In the genomic region with DNA sequence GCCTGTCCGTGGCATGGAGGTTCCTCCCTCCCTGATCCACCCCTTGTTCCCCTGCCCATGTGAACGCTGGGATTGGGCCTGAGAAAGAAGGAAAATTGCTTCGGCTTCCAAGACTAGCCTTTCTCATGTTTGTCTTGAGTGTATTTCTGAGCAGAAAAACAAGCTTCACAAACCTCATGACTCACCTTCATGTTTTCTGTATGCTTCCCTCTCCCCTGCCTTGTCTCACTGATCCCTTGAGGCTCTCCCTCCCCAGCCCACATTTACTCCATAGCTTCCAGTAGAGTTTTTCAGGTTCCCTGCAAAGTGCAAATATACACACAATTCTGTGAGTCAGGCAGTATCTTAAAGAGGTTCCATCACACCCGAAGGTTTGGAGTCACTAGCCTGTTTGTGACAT, we compare ENCODE assay signal across 30 cellular contexts.
"Had no signal": no experiment of that assay in that cellular context is flagged by ENCODE, and none has a peak within 500 bp of the region (broad histone marks: within the 10 kb centered on the region; RNA-seq: fewer than 3 reads in every experiment).

No MANE protein-coding gene starts in this region.

- H3K27ac Mint-ChIP-seq: activated CD4-positive, alpha-beta memory T cell treated with anti-CD3 and anti-CD28 coated beads for 36 hours; activated CD4-positive, alpha-beta T cell treated with anti-CD3 and anti-CD28 coated beads, Interleukin-2, amount 10 ng/mL, durations not matched to agents 7 days and 5 days; activated CD8-positive, alpha-beta memory T cell treated with anti-CD3 and anti-CD28 coated beads, Interleukin-2, amount 10 ng/mL, durations not matched to agents 7 days and 5 days; activated naive CD4-positive, alpha-beta T cell treated with anti-CD3 and anti-CD28 coated beads, Interleukin-2, amount 10 ng/mL, durations not matched to agents 7 days and 5 days; activated naive CD8-positive, alpha-beta T cell; activated naive CD8-positive, alpha-beta T cell treated with anti-CD3 and anti-CD28 coated beads, Interleukin-2, amount 50 U/mL, for 24 hours; IgD-negative memory B cell had no signal

- H3K9me3 ChIP-seq: SJCRH30 had no signal

- DNase-seq: activated CD4-positive, alpha-beta memory T cell treated with anti-CD3 and anti-CD28 coated beads for 36 hours; activated CD4-positive, alpha-beta T cell treated with anti-CD3 and anti-CD28 coated beads, Interleukin-2, amount 10 ng/mL, durations not matched to agents 7 days and 5 days; activated CD8-positive, alpha-beta memory T cell treated with anti-CD3 and anti-CD28 coated beads for 24 hours; activated CD8-positive, alpha-beta memory T cell treated with anti-CD3 and anti-CD28 coated beads, Interleukin-2, amount 10 ng/mL, durations not matched to agents 7 days and 5 days; activated CD8-positive, alpha-beta memory T cell treated with anti-CD3 and anti-CD28 coated beads, Interleukin-2, amount 50 U/mL, for 48 hours; activated effector memory CD4-positive, alpha-beta T cell treated with Interleukin-2 at 50 U/mL for 16 hours; activated naive CD4-positive, alpha-beta T cell treated with anti-CD3 and anti-CD28 coated beads, Interleukin-2, amount 10 ng/mL, durations not matched to agents 7 days and 5 days; activated naive CD8-positive, alpha-beta T cell treated with anti-CD3 and anti-CD28 coated beads, Interleukin-2, amount 50 U/mL, for 24 hours; activated T-cell treated with anti-CD3 and anti-CD28 coated beads, Interleukin-2, amount 50 U/mL, for 48 hours; amniotic stem cell; aorta; Karpas-422; KBM-7; NCI-H1105; NCI-H1417 treated with DMSO at 0.1 percent for 48 hours; NCI-H187 treated with DMSO at 0.1 percent for 48 hours; NCI-H2081; NCI-H226; NCI-H446 treated with DMSO at 0.1 percent for 48 hours; NCI-H524; NCI-H69; NCI-H82; SHP77; SJCRH30; T1000; WERI-Rb-1 had no signal

- H3K4me1 Mint-ChIP-seq: activated CD4-positive, alpha-beta T cell treated with anti-CD3 and anti-CD28 coated beads, Interleukin-2, amount 10 ng/mL, durations not matched to agents 7 days and 5 days; activated CD8-positive, alpha-beta memory T cell treated with anti-CD3 and anti-CD28 coated beads, Interleukin-2, amount 10 ng/mL, durations not matched to agents 7 days and 5 days; activated naive CD4-positive, alpha-beta T cell treated with anti-CD3 and anti-CD28 coated beads, Interleukin-2, amount 10 ng/mL, durations not matched to agents 7 days and 5 days; activated naive CD8-positive, alpha-beta T cell treated with anti-CD3 and anti-CD28 coated beads, Interleukin-2, amount 50 U/mL, for 24 hours; IgD-negative memory B cell had no signal

- ATAC-seq: activated CD8-positive, alpha-beta memory T cell treated with anti-CD3 and anti-CD28 coated beads, Interleukin-2, amount 10 ng/mL, durations not matched to agents 7 days and 5 days; activated naive CD8-positive, alpha-beta T cell treated with anti-CD3 and anti-CD28 coated beads, Interleukin-2, amount 50 U/mL, for 24 hours; Panc1 had no signal

- H3K36me3 Mint-ChIP-seq: activated CD4-positive, alpha-beta memory T cell treated with anti-CD3 and anti-CD28 coated beads for 36 hours; activated CD8-positive, alpha-beta memory T cell treated with anti-CD3 and anti-CD28 coated beads, Interleukin-2, amount 10 ng/mL, durations not matched to agents 7 days and 5 days; activated naive CD4-positive, alpha-beta T cell treated with anti-CD3 and anti-CD28 coated beads, Interleukin-2, amount 10 ng/mL, durations not matched to agents 7 days and 5 days; activated naive CD8-positive, alpha-beta T cell had no signal

- H3K4me1 ChIP-seq: SJCRH30 had no signal

- H3K9me3 Mint-ChIP-seq: activated CD4-positive, alpha-beta T cell treated with anti-CD3 and anti-CD28 coated beads, Interleukin-2, amount 10 ng/mL, durations not matched to agents 7 days and 5 days; activated naive CD8-positive, alpha-beta T cell treated with anti-CD3 and anti-CD28 coated beads, Interleukin-2, amount 50 U/mL, for 24 hours had no signal

- H3K27me3 Mint-ChIP-seq: activated CD4-positive, alpha-beta memory T cell treated with anti-CD3 and anti-CD28 coated beads for 36 hours; activated CD8-positive, alpha-beta memory T cell treated with anti-CD3 and anti-CD28 coated beads, Interleukin-2, amount 10 ng/mL, durations not matched to agents 7 days and 5 days; activated naive CD4-positive, alpha-beta T cell treated with anti-CD3 and anti-CD28 coated beads, Interleukin-2, amount 10 ng/mL, durations not matched to agents 7 days and 5 days; activated naive CD8-positive, alpha-beta T cell; activated naive CD8-positive, alpha-beta T cell treated with anti-CD3 and anti-CD28 coated beads, Interleukin-2, amount 50 U/mL, for 24 hours; IgD-negative memory B cell had no signal

- H3K4me3 ChIP-seq: SJCRH30, SK-N-MC had no signal

- H3K27ac ChIP-seq: SJCRH30, SK-N-MC, WERI-Rb-1 had no signal

- H3K36me3 ChIP-seq: SJCRH30, WERI-Rb-1 had no signal

- H3K4me3 Mint-ChIP-seq: activated CD4-positive, alpha-beta memory T cell treated with anti-CD3 and anti-CD28 coated beads for 36 hours; activated CD4-positive, alpha-beta T cell treated with anti-CD3 and anti-CD28 coated beads, Interleukin-2, amount 10 ng/mL, durations not matched to agents 7 days and 5 days; activated CD8-positive, alpha-beta memory T cell treated with anti-CD3 and anti-CD28 coated beads, Interleukin-2, amount 10 ng/mL, durations not matched to agents 7 days and 5 days; activated naive CD4-positive, alpha-beta T cell treated with anti-CD3 and anti-CD28 coated beads, Interleukin-2, amount 10 ng/mL, durations not matched to agents 7 days and 5 days; activated naive CD8-positive, alpha-beta T cell; activated naive CD8-positive, alpha-beta T cell treated with anti-CD3 and anti-CD28 coated beads, Interleukin-2, amount 50 U/mL, for 24 hours; IgD-negative memory B cell had no signal
